21 cellular contexts compared by ENCODE assay signal in genomic region chr10:42991442-42992098, GRCh38.
"Had no signal": no experiment of that assay in that cellular context is flagged by ENCODE, and none has a peak within 500 bp of the region (broad histone marks: within the 10 kb centered on the region; RNA-seq: fewer than 3 reads in every experiment).

No MANE protein-coding gene starts in this region.

- DNase-seq: activated B cell treated with CpG ODN at 0.5 μM for 24 hours; activated CD4-positive, alpha-beta memory T cell treated with anti-CD3 and anti-CD28 coated beads for 36 hours; activated CD4-positive, alpha-beta T cell treated with anti-CD3 and anti-CD28 coated beads for 4 hours; activated gamma-delta T cell treated with Interleukin-2 at 50 U/mL for 16 hours; amygdala; left ventricle myocardium inferior; mammary epithelial cell; stimulated activated CD4-positive, alpha-beta T cell treated with anti-CD3 and anti-CD28 coated beads, Interleukin-15, amount 100 ng/mL, for 24 hours; stimulated activated CD4-positive, alpha-beta T cell treated with anti-CD3 and anti-CD28 coated beads, Interleukin-4, amount 100 ng/mL, for 1 hour; stimulated activated naive CD8-positive, alpha-beta T cell treated with anti-CD3 and anti-CD28 coated beads, Interleukin-15, amount 100 ng/mL, for 72 hours; trophoblast cell had no signal

- H3K9me3 Mint-ChIP-seq: activated B cell treated with CpG ODN at 0.5 μM for 24 hours; activated CD4-positive, alpha-beta memory T cell treated with anti-CD3 and anti-CD28 coated beads for 36 hours; activated T-helper 1 cell treated with anti-CD3 and anti-CD28 coated beads, Interleukin-12 subunit alpha, Interleukin-12 subunit beta, Interleukin-2, Interleukin-4 antibody, amounts not matched to agents 30 ng/mL and 10 ng/mL and 1 ng/mL, durations not matched to agents 14 hours and 24 hours and 36 hours; stimulated activated naive CD8-positive, alpha-beta T cell treated with anti-CD3 and anti-CD28 coated beads, Interleukin-15, amount 100 ng/mL, for 72 hours; T-helper 2 cell treated with Interferon-gamma antibody and Interleukin-4, amounts not matched to agents 5 μg/mL and 100 μg/mL, for 36 hours had no signal

- H3K36me3 ChIP-seq: cardiac muscle cell, left ventricle myocardium inferior, prostate gland, right atrium auricular region, vagina had no signal

- H3K27me3 Mint-ChIP-seq: activated B cell treated with CpG ODN at 0.5 μM for 24 hours; activated CD4-positive, alpha-beta memory T cell treated with anti-CD3 and anti-CD28 coated beads for 36 hours; activated naive CD8-positive, alpha-beta T cell; stimulated activated naive CD8-positive, alpha-beta T cell treated with anti-CD3 and anti-CD28 coated beads, Interleukin-15, amount 100 ng/mL, for 72 hours had no signal

- H3K4me1 ChIP-seq: left ventricle myocardium inferior, prostate gland, right atrium auricular region, vagina had no signal

- H3K36me3 Mint-ChIP-seq: activated CD4-positive, alpha-beta memory T cell treated with anti-CD3 and anti-CD28 coated beads for 36 hours; activated naive CD8-positive, alpha-beta T cell had no signal

- H3K9me3 ChIP-seq: left ventricle myocardium inferior, prostate gland, right atrium auricular region, vagina had no signal

- H3K27ac ChIP-seq: cardiac muscle cell, dorsolateral prefrontal cortex, epithelial cell of prostate, left ventricle myocardium inferior, prostate gland, right atrium auricular region, skin epidermis, vagina had no signal

- H3K27ac Mint-ChIP-seq: activated B cell treated with CpG ODN at 0.5 μM for 24 hours; activated CD4-positive, alpha-beta memory T cell treated with anti-CD3 and anti-CD28 coated beads for 36 hours; activated naive CD8-positive, alpha-beta T cell; activated T-helper 1 cell treated with anti-CD3 and anti-CD28 coated beads, Interleukin-12 subunit alpha, Interleukin-12 subunit beta, Interleukin-2, Interleukin-4 antibody, amounts not matched to agents 30 ng/mL and 10 ng/mL and 1 ng/mL, durations not matched to agents 14 hours and 24 hours and 36 hours; stimulated activated naive CD8-positive, alpha-beta T cell treated with anti-CD3 and anti-CD28 coated beads, Interleukin-15, amount 100 ng/mL, for 72 hours; T-helper 2 cell treated with Interferon-gamma antibody and Interleukin-4, amounts not matched to agents 5 μg/mL and 100 μg/mL, for 36 hours had no signal

- H3K4me3 Mint-ChIP-seq: activated B cell treated with CpG ODN at 0.5 μM for 24 hours; activated CD4-positive, alpha-beta memory T cell treated with anti-CD3 and anti-CD28 coated beads for 36 hours; activated naive CD8-positive, alpha-beta T cell; activated T-helper 1 cell treated with anti-CD3 and anti-CD28 coated beads, Interleukin-12 subunit alpha, Interleukin-12 subunit beta, Interleukin-2, Interleukin-4 antibody, amounts not matched to agents 30 ng/mL and 10 ng/mL and 1 ng/mL, durations not matched to agents 14 hours and 24 hours and 36 hours; stimulated activated naive CD8-positive, alpha-beta T cell treated with anti-CD3 and anti-CD28 coated beads, Interleukin-15, amount 100 ng/mL, for 72 hours; T-helper 2 cell treated with Interferon-gamma antibody and Interleukin-4, amounts not matched to agents 5 μg/mL and 100 μg/mL, for 36 hours had no signal

- H3K4me1 Mint-ChIP-seq: activated B cell treated with CpG ODN at 0.5 μM for 24 hours had no signal

- H3K4me3 ChIP-seq: cardiac muscle cell, dorsolateral prefrontal cortex, left ventricle myocardium inferior, prostate gland, right atrium auricular region, skin epidermis, vagina had no signal

- H3K27me3 ChIP-seq: cardiac muscle cell, dorsolateral prefrontal cortex, right atrium auricular region, vagina had no signal
